Comparison of ENCODE assay signal across 19 cellular contexts in the genomic region with DNA sequence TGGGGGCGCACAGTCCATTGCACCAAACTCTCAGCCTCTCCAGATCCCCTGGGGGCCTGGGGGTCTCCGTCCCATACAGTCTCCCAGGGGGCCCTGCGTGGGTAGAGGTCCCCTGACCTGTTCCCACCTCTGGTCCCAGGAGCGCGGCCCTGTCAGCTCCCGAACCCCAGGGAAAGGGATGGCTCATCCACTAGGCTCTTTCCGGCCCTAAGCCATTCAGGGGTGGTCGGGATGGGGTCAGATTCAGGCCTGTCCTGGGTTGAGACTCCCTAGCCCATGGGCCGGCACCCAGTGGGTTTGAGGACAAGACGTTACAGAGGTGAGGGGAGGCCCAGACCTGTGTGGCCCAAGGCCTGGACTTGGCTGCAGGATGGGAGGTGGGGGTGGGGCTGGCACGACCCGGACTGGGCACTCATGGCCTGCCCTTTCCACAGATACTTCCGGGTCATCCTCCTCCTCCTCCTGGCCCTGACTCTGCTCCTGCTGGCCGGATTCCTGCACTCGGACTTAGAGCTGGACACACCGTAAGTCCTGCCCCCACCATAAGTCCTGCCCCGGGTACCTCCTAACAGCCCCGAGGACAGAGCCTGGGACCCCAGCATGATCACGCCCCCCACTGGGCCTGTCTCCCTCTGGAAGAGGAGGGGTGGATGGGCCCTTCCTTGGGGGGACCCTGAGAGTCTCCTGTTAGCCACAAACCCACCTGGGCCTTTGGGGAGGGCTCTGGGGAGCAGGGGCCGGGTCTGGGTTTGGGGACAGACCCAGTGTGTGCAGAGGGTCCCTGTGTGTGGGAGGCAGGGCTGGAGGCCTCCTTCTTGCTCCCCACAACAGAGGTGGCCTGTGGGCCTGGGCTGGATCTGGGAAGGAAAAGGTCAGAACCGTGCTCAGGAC. TPM values are rescaled to one million over a fixed set of nuclear protein-coding genes. Genes with fewer than 3 reads are reported as not detected.
DNase-seq lines count a peak whose midpoint lies in the region; ATAC-seq and TF ChIP-seq lines count a peak whose summit lies in the region.
"Had no signal": no experiment of that assay in that cellular context is flagged by ENCODE, and none has a peak within 500 bp of the region (broad histone marks: within the 10 kb centered on the region; RNA-seq: fewer than 3 reads in every experiment).

No MANE protein-coding gene starts in this region.

- peak overlapping the region; percentile 23 for H3K4ac ChIP-seq in neuronal stem cell (ENCODE audit: low read length)

- no peak for DNase-seq in A673 (ENCODE audit: low spot score)
- peak; percentile 7 for DNase-seq in GM03348 (ENCODE audit: low spot score)
- DNase-seq in coronary artery (ENCODE audit: low spot score), result peak; percentile 69
- no peak for DNase-seq in neuronal stem cell (ENCODE audit: low spot score)
- no peak for DNase-seq in NCI-H2029 treated with DMSO at 0.1 percent for 48 hours (lab: John Stamatoyannopoulos, UW)
- DNase-seq in DMS153 (lab: John Stamatoyannopoulos, UW), result no peak
- DNase-seq: activated CD4-positive, alpha-beta T cell treated with anti-CD3 and anti-CD28 coated beads, Interleukin-2, amount 50 U/mL, for 4 hours; amygdala; Calu3; cerebellar nuclear complex; KG1; natural killer cell; NCI-H1048; NCI-H82 had no signal

- peak overlapping the region; percentile 66 for H2BK5ac ChIP-seq in neuronal stem cell (ENCODE audit: low read length)

- H3K27ac ChIP-seq in A673 (ENCODE audit: low read depth, low read length, poor library complexity, severe bottlenecking), result peak overlapping the region; percentile 19
- no peak overlapping the region for H3K27ac ChIP-seq in coronary artery
- no peak overlapping the region for H3K27ac ChIP-seq in neuronal stem cell (replicated peaks; ENCODE audit: low read length)
- H3K27ac ChIP-seq: HL-60 had no signal

- no peak overlapping the region for H3K23ac ChIP-seq in neuronal stem cell (ENCODE audit: low read depth, low read length, poor library complexity)

- H2AK5ac ChIP-seq in neuronal stem cell (ENCODE audit: low read depth, low read length), result peak overlapping the region; percentile 84

- peak overlapping the region; percentile 84 for H2BK12ac ChIP-seq in neuronal stem cell (ENCODE audit: low read length)

- H3K4me2 ChIP-seq in neuronal stem cell (ENCODE audit: insufficient read depth, low read length, poor library complexity, severe bottlenecking), result no peak overlapping the region

- H3K4me1 ChIP-seq in A673 (ENCODE audit: insufficient read depth, low read length, poor library complexity, severe bottlenecking) (peaks cover 15% of the 10 kb centered on the region), neuronal stem cell (ENCODE audit: control insufficient read depth in 2 of 2, insufficient read depth in 1 of 2, low read depth in 1 of 2, low read length in 2 of 2) (peaks cover 0 to 4% of the 10 kb centered on the region in 2 donors)

- H3K9me3 ChIP-seq in A673 (ENCODE audit: low read depth, low read length, poor library complexity, severe bottlenecking), result no peaks in the 10 kb centered on the region
- H3K9me3 ChIP-seq in neuronal stem cell (replicated peaks in 1 of 2; ENCODE audit: control insufficient read depth in 2 of 2, insufficient read depth in 1 of 2, low read depth in 1 of 2, low read length in 2 of 2), result no peaks in the 10 kb centered on the region

- WGBS in neuronal stem cell (ENCODE audit: extremely low coverage in 2 of 2, insufficient read length in 2 of 2, insufficient replicate concordance in 1 of 2), 2 donors, result no CpG with 5 or more reads among the region's 21 CpGs

- peak overlapping the region; percentile 70 for H3K9ac ChIP-seq in neuronal stem cell (ENCODE audit: low read depth, low read length, poor library complexity)

- intact Hi-C loops in A673 (cut with micrococcal nuclease; ENCODE audit: unreplicated experiment), result no loop called here

- H2BK15ac ChIP-seq in neuronal stem cell (ENCODE audit: low read length), result peak overlapping the region; percentile 75

- H3K27me3 ChIP-seq in A673 (replicated peaks; ENCODE audit: insufficient read depth, low read depth, low read length, poor library complexity) (no peaks in the 10 kb centered on the region), neuronal stem cell (ENCODE audit: control insufficient read depth in 3 of 3, insufficient read depth in 3 of 3, low read depth in 1 of 3, low read length in 3 of 3) (peaks cover 0 to 7% (median 0%) of the 10 kb centered on the region in 3 experiments)

- no peak for TF ChIP-seq CTCF in A673 (conservative IDR thresholded peaks at IDR 0.05; ENCODE audit: low read depth, low read length)
- no peak for TF ChIP-seq CTCF in coronary artery (IDR thresholded peaks at IDR 0.05)

- peak overlapping the region; percentile 4 for H3K14ac ChIP-seq in neuronal stem cell (ENCODE audit: low read length)

- H3K4me3 ChIP-seq in A673 (ENCODE audit: low read depth, low read length, poor library complexity, severe bottlenecking) (no peak overlapping the region), coronary artery (no peak overlapping the region), neuronal stem cell (ENCODE audit: low read length in 2 of 2) (no peak overlapping the region)
- H3K4me3 ChIP-seq: lung had no signal

- H4K8ac ChIP-seq in neuronal stem cell (ENCODE audit: low read depth, low read length), result peak overlapping the region; percentile 65

- CTCF ChIA-PET in A673 (lab: Charles Lee), result no interaction called here

- H3K36me3 ChIP-seq in A673 (ENCODE audit: insufficient read depth, low read length, poor library complexity, severe bottlenecking) (no peaks in the 10 kb centered on the region), neuronal stem cell (replicated peaks in 1 of 2; ENCODE audit: control insufficient read depth in 2 of 2, insufficient read depth in 2 of 2, low read length in 2 of 2) (no peaks in the 10 kb centered on the region)

- H2BK120ac ChIP-seq in neuronal stem cell (ENCODE audit: low read depth, low read length), result no peak overlapping the region

- H4K91ac ChIP-seq in neuronal stem cell (ENCODE audit: low read depth, low read length, poor library complexity), result no peak overlapping the region

- POLR2A ChIA-PET in A673 (lab: Charles Lee; ENCODE audit: low non-redundant PET), result no interaction called here

- ATAC-seq in HG03196 (IDR thresholded peaks at IDR 0.05; ENCODE audit: unreplicated experiment), result no peak
- ATAC-seq: natural killer cell, Panc1 had no signal

- peak overlapping the region; percentile 71 for H3K18ac ChIP-seq in neuronal stem cell (ENCODE audit: low read length)

- H3K79me1 ChIP-seq in neuronal stem cell (ENCODE audit: low read depth, low read length), result peaks cover 8% of the 10 kb centered on the region

- H2AFZ ChIP-seq in neuronal stem cell (ENCODE audit: low read length), result no peak overlapping the region

- BruUV-seq in A673 (replicated peaks; lab: Mats Ljungman, UMichigan), result no TSS peak

RNA-seq across cellular contexts. Expression of a gene that starts 10.1 kb away (rescaled TPM):
- 38.5 and 48.4 TPM in 2 replicates for total RNA-seq in A673 (2021)
- 0.45 TPM for polyA plus RNA-seq in neuronal stem cell (2013, experiment 1 of 2)
- polyA plus RNA-seq in neuronal stem cell (2013, experiment 2 of 2), result 0.37 TPM
- total RNA-seq: fibroblast of villous mesenchyme had no signal

RNA-seq across cellular contexts. Expression of a gene that starts 22.3 kb away (rescaled TPM):
- 5.0 and 5.3 TPM in 2 replicates for total RNA-seq in A673 (2021)
- 0.45 TPM for polyA plus RNA-seq in neuronal stem cell (2013, experiment 1 of 2)
- 0.47 TPM for polyA plus RNA-seq in neuronal stem cell (2013, experiment 2 of 2)
- total RNA-seq: Calu3 had no signal
- polyA plus RNA-seq: lung had no signal

RNA-seq across cellular contexts. Expression of a gene that starts 59.8 kb away (rescaled TPM):
- 0.34 and 0.35 TPM in 2 replicates for total RNA-seq in A673 (2021)
- polyA plus RNA-seq in neuronal stem cell (2013, experiment 1 of 2), result not detected
- not detected for polyA plus RNA-seq in neuronal stem cell (2013, experiment 2 of 2)
- total RNA-seq: Calu3, fibroblast of villous mesenchyme had no signal

Comparison
In these comparisons a context has a peak if more than half of its experiments do, and no peak if none do; other contexts are left out.
1. DNase-seq: peak in GM03348 (single experiment) and coronary artery (single experiment); none in A673 (single experiment), neuronal stem cell (single experiment), NCI-H2029 treated with DMSO at 0.1 percent for 48 hours (single experiment) and DMS153 (single experiment).